ENCODE assay signal across 1 cellular context in the genomic region with DNA sequence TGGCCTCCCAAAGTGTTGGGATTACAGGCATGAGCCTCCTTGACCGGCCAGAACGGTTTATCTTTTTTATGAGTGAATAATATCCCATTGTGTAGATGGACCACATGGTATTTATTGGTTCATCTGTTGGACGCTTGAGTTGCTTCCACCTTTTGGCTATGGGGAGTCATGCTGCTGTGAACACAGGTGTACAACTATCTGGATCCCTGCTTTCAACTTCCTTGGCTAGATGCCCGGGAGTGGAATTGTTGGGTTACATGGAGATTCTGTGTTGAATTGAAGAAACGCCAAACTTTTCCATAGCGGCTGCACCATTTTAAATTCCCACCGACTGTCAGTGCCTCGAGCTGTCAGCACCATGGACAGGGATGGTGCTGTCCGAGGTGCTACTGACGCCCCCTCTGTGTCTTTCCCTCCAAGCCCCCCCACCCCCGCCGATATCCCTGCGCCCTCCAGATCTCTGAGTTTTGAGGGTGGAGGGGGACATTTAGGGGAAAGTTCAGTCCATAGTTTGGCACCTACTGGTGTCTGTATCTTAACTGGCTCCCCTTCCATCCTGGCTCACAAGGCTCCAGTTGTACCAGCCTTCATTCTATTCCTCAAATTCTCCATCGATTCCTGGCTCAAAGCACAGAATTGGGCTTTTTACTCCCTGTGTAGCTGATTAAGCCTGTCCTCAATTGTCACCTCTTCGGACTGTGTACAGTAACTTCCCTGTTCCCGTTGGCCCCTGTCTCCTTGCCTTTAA.
TF ChIP-seq lines count a peak whose summit lies in the region.

No MANE protein-coding gene starts in this region.

TF ChIP-seq in liver, 16 proteins besides CTCF, POLR2A, EP300 and RAD21:
- TF ChIP-seq, protein P1, sequence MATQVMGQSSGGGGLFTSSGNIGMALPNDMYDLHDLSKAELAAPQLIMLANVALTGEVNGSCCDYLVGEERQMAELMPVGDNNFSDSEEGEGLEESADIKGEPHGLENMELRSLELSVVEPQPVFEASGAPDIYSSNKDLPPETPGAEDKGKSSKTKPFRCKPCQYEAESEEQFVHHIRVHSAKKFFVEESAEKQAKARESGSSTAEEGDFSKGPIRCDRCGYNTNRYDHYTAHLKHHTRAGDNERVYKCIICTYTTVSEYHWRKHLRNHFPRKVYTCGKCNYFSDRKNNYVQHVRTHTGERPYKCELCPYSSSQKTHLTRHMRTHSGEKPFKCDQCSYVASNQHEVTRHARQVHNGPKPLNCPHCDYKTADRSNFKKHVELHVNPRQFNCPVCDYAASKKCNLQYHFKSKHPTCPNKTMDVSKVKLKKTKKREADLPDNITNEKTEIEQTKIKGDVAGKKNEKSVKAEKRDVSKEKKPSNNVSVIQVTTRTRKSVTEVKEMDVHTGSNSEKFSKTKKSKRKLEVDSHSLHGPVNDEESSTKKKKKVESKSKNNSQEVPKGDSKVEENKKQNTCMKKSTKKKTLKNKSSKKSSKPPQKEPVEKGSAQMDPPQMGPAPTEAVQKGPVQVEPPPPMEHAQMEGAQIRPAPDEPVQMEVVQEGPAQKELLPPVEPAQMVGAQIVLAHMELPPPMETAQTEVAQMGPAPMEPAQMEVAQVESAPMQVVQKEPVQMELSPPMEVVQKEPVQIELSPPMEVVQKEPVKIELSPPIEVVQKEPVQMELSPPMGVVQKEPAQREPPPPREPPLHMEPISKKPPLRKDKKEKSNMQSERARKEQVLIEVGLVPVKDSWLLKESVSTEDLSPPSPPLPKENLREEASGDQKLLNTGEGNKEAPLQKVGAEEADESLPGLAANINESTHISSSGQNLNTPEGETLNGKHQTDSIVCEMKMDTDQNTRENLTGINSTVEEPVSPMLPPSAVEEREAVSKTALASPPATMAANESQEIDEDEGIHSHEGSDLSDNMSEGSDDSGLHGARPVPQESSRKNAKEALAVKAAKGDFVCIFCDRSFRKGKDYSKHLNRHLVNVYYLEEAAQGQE (IDR thresholded peaks at IDR 0.05), result peak; percentile 99
- TF ChIP-seq GABPA (IDR thresholded peaks at IDR 0.05 in 1 of 2, conservative IDR thresholded peaks at IDR 0.05 in 1 of 2), result no peak
- no peak for TF ChIP-seq RXRA (IDR thresholded peaks at IDR 0.05)
